ENCODE assay signal across 30 cellular contexts in the genomic region with DNA sequence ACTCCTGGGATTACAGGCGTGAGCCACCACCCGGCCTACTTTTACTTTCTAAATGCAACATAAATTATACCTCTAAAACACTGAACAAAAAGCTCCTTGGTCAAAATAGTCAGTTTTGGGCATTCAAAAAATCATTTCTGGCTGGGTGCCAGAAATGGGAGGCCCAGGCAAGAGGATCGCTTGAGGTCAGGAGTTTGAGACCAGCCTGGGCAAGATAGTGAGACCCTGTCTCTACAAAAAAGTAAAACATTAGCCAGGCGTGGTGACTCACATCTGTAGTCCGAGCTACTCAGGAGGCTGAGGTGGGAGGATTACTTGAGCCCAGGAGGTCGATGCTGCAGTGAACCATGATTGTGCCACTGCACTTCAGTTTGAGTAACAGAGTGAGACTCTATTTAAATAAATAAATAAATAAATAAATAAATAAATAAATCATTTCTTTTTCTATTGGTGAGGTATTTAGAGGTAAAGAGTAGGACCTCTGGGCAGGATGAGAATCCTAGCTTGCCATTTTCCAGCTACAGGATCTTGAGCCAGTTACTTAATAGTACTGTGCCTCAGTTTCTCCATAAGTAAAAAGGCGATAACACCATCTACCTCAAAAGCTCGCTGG.
"Had no signal": no experiment of that assay in that cellular context is flagged by ENCODE, and none has a peak within 500 bp of the region (broad histone marks: within the 10 kb centered on the region; RNA-seq: fewer than 3 reads in every experiment).

No MANE protein-coding gene starts in this region.

- H3K4me3 Mint-ChIP-seq: activated CD4-positive, alpha-beta memory T cell treated with anti-CD3 and anti-CD28 coated beads, Interleukin-2, amount 10 ng/mL, durations not matched to agents 7 days and 5 days; activated CD4-positive, alpha-beta T cell treated with anti-CD3 and anti-CD28 coated beads, Interleukin-2, amount 10 ng/mL, durations not matched to agents 7 days and 5 days; activated naive CD8-positive, alpha-beta T cell; activated T-cell treated with anti-CD3 and anti-CD28 coated beads, Interleukin-2, amount 50 U/mL, for 24 hours; activated T-cell treated with anti-CD3 and anti-CD28 coated beads, Interleukin-2, amount 50 U/mL, for 72 hours; central memory CD8-positive, alpha-beta T cell; effector memory CD8-positive, alpha-beta T cell had no signal

- H3K27ac Mint-ChIP-seq: activated CD4-positive, alpha-beta memory T cell treated with anti-CD3 and anti-CD28 coated beads, Interleukin-2, amount 10 ng/mL, durations not matched to agents 7 days and 5 days; activated CD4-positive, alpha-beta T cell treated with anti-CD3 and anti-CD28 coated beads, Interleukin-2, amount 10 ng/mL, durations not matched to agents 7 days and 5 days; activated naive CD8-positive, alpha-beta T cell; activated T-cell treated with anti-CD3 and anti-CD28 coated beads, Interleukin-2, amount 50 U/mL, for 24 hours; activated T-cell treated with anti-CD3 and anti-CD28 coated beads, Interleukin-2, amount 50 U/mL, for 72 hours; effector memory CD8-positive, alpha-beta T cell had no signal

- H3K4me3 ChIP-seq: esophagus squamous epithelium, gastroesophageal sphincter had no signal

- H3K4me1 Mint-ChIP-seq: activated CD4-positive, alpha-beta memory T cell treated with anti-CD3 and anti-CD28 coated beads, Interleukin-2, amount 10 ng/mL, durations not matched to agents 7 days and 5 days; activated CD4-positive, alpha-beta T cell treated with anti-CD3 and anti-CD28 coated beads, Interleukin-2, amount 10 ng/mL, durations not matched to agents 7 days and 5 days; central memory CD8-positive, alpha-beta T cell had no signal

- H3K27me3 ChIP-seq: brain microvascular endothelial cell, esophagus squamous epithelium, gastroesophageal sphincter had no signal

- ATAC-seq: activated T-cell treated with anti-CD3 and anti-CD28 coated beads, Interleukin-2, amount 50 U/mL, for 72 hours; effector memory CD8-positive, alpha-beta T cell; gastroesophageal sphincter had no signal

- H3K36me3 Mint-ChIP-seq: activated naive CD8-positive, alpha-beta T cell had no signal

- FAIRE-seq: astrocyte, bronchial epithelial cell, endometrium, endothelial cell of umbilical vein had no signal

- H3K9me3 Mint-ChIP-seq: activated CD4-positive, alpha-beta memory T cell treated with anti-CD3 and anti-CD28 coated beads, Interleukin-2, amount 10 ng/mL, durations not matched to agents 7 days and 5 days; activated CD4-positive, alpha-beta T cell treated with anti-CD3 and anti-CD28 coated beads, Interleukin-2, amount 10 ng/mL, durations not matched to agents 7 days and 5 days; activated T-cell treated with anti-CD3 and anti-CD28 coated beads, Interleukin-2, amount 50 U/mL, for 24 hours; activated T-cell treated with anti-CD3 and anti-CD28 coated beads, Interleukin-2, amount 50 U/mL, for 72 hours; central memory CD8-positive, alpha-beta T cell; effector memory CD8-positive, alpha-beta T cell had no signal

- H3K36me3 ChIP-seq: brain microvascular endothelial cell, esophagus squamous epithelium, gastroesophageal sphincter had no signal

- DNase-seq: activated CD4-positive, alpha-beta memory T cell treated with anti-CD3 and anti-CD28 coated beads, Interleukin-2, amount 10 ng/mL, durations not matched to agents 7 days and 5 days; activated CD4-positive, alpha-beta T cell treated with anti-CD3 and anti-CD28 coated beads for 1 hour; activated CD4-positive, alpha-beta T cell treated with anti-CD3 and anti-CD28 coated beads for 4 hours; activated CD4-positive, alpha-beta T cell treated with anti-CD3 and anti-CD28 coated beads, Interleukin-2, amount 10 ng/mL, durations not matched to agents 7 days and 5 days; activated CD4-positive, alpha-beta T cell treated with anti-CD3 and anti-CD28 coated beads, Interleukin-2, amount 50 U/mL, for 4 hours; activated CD8-positive, alpha-beta memory T cell treated with anti-CD3 and anti-CD28 coated beads, Interleukin-2, amount 50 U/mL, for 48 hours; activated gamma-delta T cell; activated naive CD4-positive, alpha-beta T cell treated with anti-CD3 and anti-CD28 coated beads, Interleukin-2, amount 50 U/mL, for 16 hours; activated naive CD4-positive, alpha-beta T cell treated with Interleukin-2 at 50 U/mL for 16 hours; activated T-cell treated with anti-CD3 and anti-CD28 coated beads for 4 hours; activated T-cell treated with anti-CD3 and anti-CD28 coated beads, Interleukin-2, amount 50 U/mL, for 24 hours; activated T-cell treated with anti-CD3 and anti-CD28 coated beads, Interleukin-2, amount 50 U/mL, for 72 hours; amniotic stem cell; anterior cingulate cortex; brain microvascular endothelial cell; cortex of kidney; dermis blood vessel endothelial cell; effector CD4-positive, alpha-beta T cell; effector memory CD8-positive, alpha-beta T cell; esophagus squamous epithelium; foreskin melanocyte; T-helper 2 cell had no signal

- H3K9me3 ChIP-seq: esophagus squamous epithelium, gastroesophageal sphincter had no signal

- H3K27me3 Mint-ChIP-seq: activated CD4-positive, alpha-beta memory T cell treated with anti-CD3 and anti-CD28 coated beads, Interleukin-2, amount 10 ng/mL, durations not matched to agents 7 days and 5 days; activated CD4-positive, alpha-beta T cell treated with anti-CD3 and anti-CD28 coated beads, Interleukin-2, amount 10 ng/mL, durations not matched to agents 7 days and 5 days; activated T-cell treated with anti-CD3 and anti-CD28 coated beads, Interleukin-2, amount 50 U/mL, for 24 hours had no signal

- H3K27ac ChIP-seq: brain microvascular endothelial cell, epithelial cell of prostate, esophagus squamous epithelium, gastroesophageal sphincter had no signal

- H3K4me1 ChIP-seq: esophagus squamous epithelium, gastroesophageal sphincter had no signal
